19 cellular contexts compared by ENCODE assay signal in the genomic region with DNA sequence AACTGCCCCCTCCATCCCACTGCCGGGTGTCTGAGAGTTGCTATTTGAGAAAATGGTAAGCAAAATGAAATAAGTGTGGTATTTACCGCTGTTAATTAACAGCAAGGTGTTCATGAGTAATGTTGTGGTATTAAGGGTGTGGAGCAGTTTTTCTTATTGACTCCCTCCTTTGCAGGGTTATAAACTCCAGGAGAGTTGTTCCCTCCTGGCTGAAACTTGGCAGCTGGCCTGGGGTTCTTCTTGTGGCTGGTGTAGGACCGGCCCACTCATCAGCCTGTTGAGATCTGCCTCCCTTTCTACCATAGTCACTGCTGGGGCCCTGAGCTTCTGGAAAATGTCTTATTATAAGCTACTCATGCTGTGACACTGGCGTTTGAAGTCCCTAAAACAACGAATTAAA.
DNase-seq lines count a peak whose midpoint lies in the region; ATAC-seq and TF ChIP-seq lines count a peak whose summit lies in the region.
"Had no signal": no experiment of that assay in that cellular context is flagged by ENCODE, and none has a peak within 500 bp of the region (broad histone marks: within the 10 kb centered on the region; RNA-seq: fewer than 3 reads in every experiment).

No MANE protein-coding gene starts in this region.

- H3K9me3 ChIP-seq in A673 (ENCODE audit: low read depth, low read length, poor library complexity, severe bottlenecking) (peaks cover under 1% of the 10 kb centered on the region), lower lobe of right lung (no peaks in the 10 kb centered on the region)

- H3K27me3 ChIP-seq in A673 (replicated peaks; ENCODE audit: insufficient read depth, low read depth, low read length, poor library complexity) (no peaks in the 10 kb centered on the region), lower lobe of right lung (ENCODE audit: low read depth) (no peaks in the 10 kb centered on the region)
- H3K27me3 ChIP-seq: MG63 had no signal

- ATAC-seq in esophagus mucosa (peak; percentile 73), GM21526 (IDR thresholded peaks at IDR 0.05; ENCODE audit: low FRiP score, unreplicated experiment) (no peak), HG03457 (IDR thresholded peaks at IDR 0.05; ENCODE audit: unreplicated experiment) (no peak), lower lobe of right lung (no peak)
- ATAC-seq: PC-3 had no signal

- CTCF ChIA-PET in RWPE1 (lab: Yijun Ruan, JAX) (no interaction called here), A673 (lab: Charles Lee) (no interaction called here)

- H3K4me1 ChIP-seq in A673 (ENCODE audit: insufficient read depth, low read length, poor library complexity, severe bottlenecking) (no peaks in the 10 kb centered on the region), lower lobe of right lung (no peaks in the 10 kb centered on the region)

- DNase-seq in A172 (ENCODE audit: low spot score) (peak; percentile 22), RWPE1 (ENCODE audit: low spot score) (peak; percentile 39), renal cortical epithelial cell (ENCODE audit: low read depth) (peak; percentile 86), A673 (ENCODE audit: low spot score) (no peak), lower lobe of right lung (no peak)
- DNase-seq: 8988T, C1 segment of cervical spinal cord, DMS153, HFFc6, KBM-7, MG63, NCI-H187 treated with DMSO at 0.1 percent for 48 hours, NCI-H2171, NCI-H446 treated with DMSO at 0.1 percent for 48 hours, NCI-H748 treated with DMSO at 0.1 percent for 48 hours, PC-3 had no signal

- intact Hi-C loops in A673 (cut with micrococcal nuclease; ENCODE audit: unreplicated experiment) (no loop called here), lower lobe of right lung (cut with DNase I) (no loop called here)

- H3K27ac ChIP-seq in RWPE1 (no peak overlapping the region), A673 (ENCODE audit: low read depth, low read length, poor library complexity, severe bottlenecking) (no peak overlapping the region), lower lobe of right lung (no peak overlapping the region)

- TF ChIP-seq CTCF in RWPE1 (conservative IDR thresholded peaks at IDR 0.05; ENCODE audit: low read depth) (no peak), A673 (conservative IDR thresholded peaks at IDR 0.05; ENCODE audit: low read depth, low read length) (no peak), lower lobe of right lung (IDR thresholded peaks at IDR 0.05) (no peak)

- no TSS peak for BruUV-seq in A673 (replicated peaks; lab: Mats Ljungman, UMichigan)

- H3K36me3 ChIP-seq in A673 (ENCODE audit: insufficient read depth, low read length, poor library complexity, severe bottlenecking) (no peaks in the 10 kb centered on the region), lower lobe of right lung (no peaks in the 10 kb centered on the region)
- H3K36me3 ChIP-seq: MG63 had no signal

- POLR2A ChIA-PET in RWPE1 (lab: Yijun Ruan, JAX; ENCODE audit: low non-redundant PET) = interaction anchor here (0.7 kb wide), 1 partner anchor 915 kb away, joined by 5 read pairs; no protein-coding TSS in a partner anchor
- POLR2A ChIA-PET in A673 (lab: Charles Lee; ENCODE audit: low non-redundant PET) = no interaction called here

- H3K4me3 ChIP-seq in A673 (ENCODE audit: low read depth, low read length, poor library complexity, severe bottlenecking) (no peak overlapping the region), lower lobe of right lung (no peak overlapping the region)
- H3K4me3 ChIP-seq: MG63 had no signal

Comparison
In these comparisons a context has a peak if more than half of its experiments do, and no peak if none do; other contexts are left out.
1. DNase-seq: peak in A172 (single experiment), RWPE1 (single experiment) and renal cortical epithelial cell (single experiment); none in A673 (single experiment) and lower lobe of right lung (single experiment).